Comparison of ENCODE assay signal across 8 cellular contexts in genomic region chr10:100009283-100009792, GRCh38. TPM values are rescaled to one million over a fixed set of nuclear protein-coding genes. Genes with fewer than 3 reads are reported as not detected.
DNase-seq lines count a peak whose midpoint lies in the region; ATAC-seq and TF ChIP-seq lines count a peak whose summit lies in the region.

No MANE protein-coding gene starts in this region.

- H3K9me3 Mint-ChIP-seq in stimulated activated memory B cell treated with anti-CD40 and anti-IgM and Interleukin-4, amounts not matched to agents 10 μg/mL and 1 μg/mL and 100 μg/mL, for 72 hours = no peaks in the 10 kb centered on the region

- in situ Hi-C loops in brain microvascular endothelial cell (cut with HindIII; ENCODE audit: low pct_ligation_motif_present, low sequenced_read_pairs) = no loop called here

- H3K27me3 ChIP-seq in BE2C (no peaks in the 10 kb centered on the region), brain microvascular endothelial cell (replicated peaks) (no peaks in the 10 kb centered on the region)

- H3K4me3 ChIP-seq in BE2C (ENCODE audit: low read depth, low read length) = peak overlapping the region; percentile 81
- peak overlapping the region; percentile 79 for H3K4me3 ChIP-seq in brain microvascular endothelial cell (ENCODE audit: low read depth, low read length)

- H3K36me3 Mint-ChIP-seq in stimulated activated memory B cell treated with anti-CD40 and anti-IgM and Interleukin-4, amounts not matched to agents 10 μg/mL and 1 μg/mL and 100 μg/mL, for 72 hours = no peaks in the 10 kb centered on the region

- TF ChIP-seq CTCF in BE2C (IDR thresholded peaks at IDR 0.05; ENCODE audit: low read depth, low read length) (peak; percentile 42), brain microvascular endothelial cell (IDR thresholded peaks at IDR 0.05; ENCODE audit: low read depth, low read length, missing control alignments) (peak; percentile 63)

- H3K4me1 ChIP-seq in BE2C = peaks cover 8% of the 10 kb centered on the region

- no peaks in the 10 kb centered on the region for H3K36me3 ChIP-seq in BE2C
- no peaks in the 10 kb centered on the region for H3K36me3 ChIP-seq in brain microvascular endothelial cell (replicated peaks)

- peak overlapping the region; percentile 79 for H3K27ac ChIP-seq in brain microvascular endothelial cell

- H3K27ac Mint-ChIP-seq in stimulated activated memory B cell treated with anti-CD40 and anti-IgM and Interleukin-4, amounts not matched to agents 10 μg/mL and 1 μg/mL and 100 μg/mL, for 72 hours = peak overlapping the region; percentile 77

- H3K9me3 ChIP-seq in BE2C = no peaks in the 10 kb centered on the region

- H3K4me1 Mint-ChIP-seq in stimulated activated memory B cell treated with anti-CD40 and anti-IgM and Interleukin-4, amounts not matched to agents 10 μg/mL and 1 μg/mL and 100 μg/mL, for 72 hours = peaks cover 74% of the 10 kb centered on the region

- ATAC-seq in GM18498 (IDR thresholded peaks at IDR 0.05; ENCODE audit: unreplicated experiment) = peak; percentile 63
- peak; percentile 44 for ATAC-seq in HG02852 (IDR thresholded peaks at IDR 0.05; ENCODE audit: unreplicated experiment)
- ATAC-seq in stimulated activated memory B cell treated with anti-CD40 and anti-IgM and Interleukin-4, amounts not matched to agents 10 μg/mL and 1 μg/mL and 100 μg/mL, for 72 hours = peak; percentile 82

- H3K4me3 Mint-ChIP-seq in stimulated activated memory B cell treated with anti-CD40 and anti-IgM and Interleukin-4, amounts not matched to agents 10 μg/mL and 1 μg/mL and 100 μg/mL, for 72 hours = peak overlapping the region; percentile 89

- DNase-seq in BE2C (peak; percentile 70), NCI-H2171 treated with DMSO at 0.1 percent for 48 hours (lab: John Stamatoyannopoulos, UW) (peak; percentile 38), brain microvascular endothelial cell (no peak), iris pigment epithelial cell (ENCODE audit: low read depth) (peak; percentile 55), NCI-H2107 (lab: John Stamatoyannopoulos, UW) (no peak)

- H3K27me3 Mint-ChIP-seq in stimulated activated memory B cell treated with anti-CD40 and anti-IgM and Interleukin-4, amounts not matched to agents 10 μg/mL and 1 μg/mL and 100 μg/mL, for 72 hours = no peaks in the 10 kb centered on the region

RNA-seq across cellular contexts. Expression of gene DNMBP, which starts 0.4 kb away (rescaled TPM):
- polyA plus RNA-seq in BE2C (2012; ENCODE audit: insufficient read depth, insufficient read length, low read depth) = 1.8 TPM

Comparison
In these comparisons a context has a peak if more than half of its experiments do, and no peak if none do; other contexts are left out.
1. DNase-seq: peak in BE2C (single experiment), NCI-H2171 treated with DMSO at 0.1 percent for 48 hours (single experiment) and iris pigment epithelial cell (single experiment); none in brain microvascular endothelial cell (single experiment) and NCI-H2107 (single experiment).
2. Peak in every context shown above with its lines, with median percentiles within 50 percentile points of each other: ATAC-seq.